9 cellular contexts compared by ENCODE assay signal in genomic region chr7:66629659-66630058, GRCh38.
A peak's percentile ranks its signal among the peaks of the same experiment; 100 is the strongest.
DNase-seq lines count a peak whose midpoint lies in the region; ATAC-seq and TF ChIP-seq lines count a peak whose summit lies in the region.
"Had no signal": no experiment of that assay in that cellular context is flagged by ENCODE, and none has a peak within 500 bp of the region (broad histone marks: within the 10 kb centered on the region; RNA-seq: fewer than 3 reads in every experiment).

No MANE protein-coding gene starts in this region.

- peak overlapping the region; percentile 83; the same call in 1 of the 2 replicates for H3K27ac ChIP-seq in ACC112 (ENCODE audit: low read depth, low read length)
- H3K27ac ChIP-seq in coronary artery = peak overlapping the region; percentile 95 to 99

- no peaks in the 10 kb centered on the region for H3K27me3 ChIP-seq in ACC112 (ENCODE audit: insufficient read depth, low read length)

- no peak for DNase-seq in LNCaP clone FGC (ENCODE audit: low read depth)
- no peak for DNase-seq in coronary artery (ENCODE audit: low spot score)
- no peak for DNase-seq in AG08395 (ENCODE audit: low spot score)
- DNase-seq in HuH-7.5 (ENCODE audit: low spot score) = no peak
- DNase-seq: NCI-H524 had no signal

- peaks cover 5% of the 10 kb centered on the region for H3K4me1 Mint-ChIP-seq in nephron

- H2AFZ ChIP-seq in ACC112 (ENCODE audit: low read length, unreplicated experiment) = peak overlapping the region; percentile 59

- H3K4me3 ChIP-seq in ACC112 (ENCODE audit: low read depth, low read length) (peak overlapping the region; percentile 92), LNCaP clone FGC (ENCODE audit: low read depth, low read length) (peak overlapping the region; percentile 52), coronary artery (peak overlapping the region; percentile 95)

- no peak for ATAC-seq in HG03039 (IDR thresholded peaks at IDR 0.05; ENCODE audit: unreplicated experiment)
- ATAC-seq in GM18868 (IDR thresholded peaks at IDR 0.05; ENCODE audit: unreplicated experiment) = no peak

- peaks cover 4% of the 10 kb centered on the region for H3K27me3 Mint-ChIP-seq in nephron (ENCODE audit: low read depth)

- H3K36me3 ChIP-seq in ACC112 (ENCODE audit: insufficient read depth, low read length) = no peaks in the 10 kb centered on the region

- peaks cover 17% of the 10 kb centered on the region for H3K36me3 Mint-ChIP-seq in nephron (ENCODE audit: low read depth)

- H3K27ac Mint-ChIP-seq in nephron = peak overlapping the region in 1 of 3 experiments; percentile 30

- peaks cover 23% of the 10 kb centered on the region for H3K4me1 ChIP-seq in ACC112 (ENCODE audit: control insufficient read depth, insufficient read depth, low read length, unreplicated experiment)

- peak overlapping the region; percentile 77 to 80 (median 79) for H3K4me3 Mint-ChIP-seq in nephron

- H3K79me2 ChIP-seq in ACC112 (ENCODE audit: control insufficient read depth, insufficient read depth, low read length, unreplicated experiment) = peaks cover 21% of the 10 kb centered on the region

- H3K9me3 Mint-ChIP-seq in nephron = no peaks in the 10 kb centered on the region

- TF ChIP-seq CTCF in LNCaP clone FGC (IDR thresholded peaks at IDR 0.05; ENCODE audit: control insufficient read depth, extremely low read depth, insufficient read depth) (no peak), coronary artery (IDR thresholded peaks at IDR 0.05) (no peak), nephron (IDR thresholded peaks at IDR 0.05; ENCODE audit: unreplicated experiment in 3 of 3) (no peak)
